In genomic region chr5:55850839-55851674, GRCh38 we compare ENCODE assay signal across 10 cellular contexts. TPM values are rescaled to one million over a fixed set of nuclear protein-coding genes. Genes with fewer than 3 reads are reported as not detected.
DNase-seq lines count a peak whose midpoint lies in the region; ATAC-seq, FAIRE-seq and TF ChIP-seq lines count a peak whose summit lies in the region.
"Had no signal": no experiment of that assay in that cellular context is flagged by ENCODE, and none has a peak within 500 bp of the region (broad histone marks: within the 10 kb centered on the region; RNA-seq: fewer than 3 reads in every experiment).

Gene IL31RA (plus strand): TSS chr5:55851357. CDS start chr5:55851571, 214 bp downstream.

- no peak within 1 kb of the TSS for H3K9ac ChIP-seq in HepG2 (ENCODE audit: insufficient read depth, low read depth, low read length)

- in situ Hi-C loops in HepG2 (cut with HindIII; ENCODE audit: extremely low pct_ligation_motif_present, low pct_unique_long_range_greater_than_20kb) = no loop called here

- no peaks in the 10 kb centered on the region for H3K4me1 ChIP-seq in HepG2 (ENCODE audit: insufficient read depth, low read length)
- H3K4me1 ChIP-seq in right lobe of liver = no peaks in the 10 kb centered on the region
- peaks cover 31% of the 10 kb centered on the region for H3K4me1 ChIP-seq in SJSA1 (replicated peaks)

- FAIRE-seq in HepG2 (lab: Jason Lieb, UNC) (no peak), GM12892 (lab: Jason Lieb, UNC) (no peak)

- TF ChIP-seq CTCF in HepG2 (CRISPR knock-in tag; IDR thresholded peaks at IDR 0.05) = no peak
- no peak for TF ChIP-seq CTCF in right lobe of liver (IDR thresholded peaks at IDR 0.05)
- TF ChIP-seq CTCF in fibroblast of villous mesenchyme (IDR thresholded peaks at IDR 0.05; ENCODE audit: insufficient read depth, low read depth, low read length) = no peak

- no peaks in the 10 kb centered on the region for H3K79me2 ChIP-seq in HepG2 (ENCODE audit: insufficient read depth, low read length)

- no peak for TF ChIP-seq POLR2A in HepG2 (IDR thresholded peaks at IDR 0.05; ENCODE audit: insufficient read depth in 1 of 2, low read depth in 2 of 2, low read length in 2 of 2)
- TF ChIP-seq POLR2A in right lobe of liver (IDR thresholded peaks at IDR 0.05) = no peak
- TF ChIP-seq POLR2A in GM12892 (IDR thresholded peaks at IDR 0.05; ENCODE audit: low read depth, low read length) = no peak

- no peak within 1 kb of the TSS for H2AFZ ChIP-seq in HepG2 (ENCODE audit: low read length)

- H3K9me3 ChIP-seq in HepG2 (ENCODE audit: low read length) = no peaks in the 10 kb centered on the region
- no peaks in the 10 kb centered on the region for H3K9me3 ChIP-seq in right lobe of liver
- no peaks in the 10 kb centered on the region for H3K9me3 ChIP-seq in SJSA1 (replicated peaks)

- H3K36me3 ChIP-seq in HepG2 (replicated peaks in 1 of 2; ENCODE audit: control insufficient read depth in 1 of 2, insufficient read depth in 2 of 2, low read length in 2 of 2) (no peaks in the 10 kb centered on the region), right lobe of liver (no peaks in the 10 kb centered on the region), SJSA1 (no peaks in the 10 kb centered on the region)

- ATAC-seq in HepG2 (peak; percentile 46; the same call in 1 of the 3 replicates), right lobe of liver (no peak)

- no peak within 1 kb of the TSS for H3K4me2 ChIP-seq in HepG2 (ENCODE audit: low read depth, low read length)

- peak; percentile 11 for DNase-seq in HepG2 (ENCODE audit: low spot score)
- DNase-seq in right lobe of liver = no peak
- DNase-seq in SJSA1 (ENCODE audit: low read depth in 1 of 2, low spot score in 2 of 2) = peak; percentile 64 to 85
- DNase-seq in fibroblast of villous mesenchyme (ENCODE audit: low read depth) = peak; percentile 87
- no peak for DNase-seq in stimulated activated CD4-positive, alpha-beta T cell treated with anti-CD3 and anti-CD28 coated beads, Interleukin-12 subunit alpha, Interleukin-12 subunit beta, amount 100 ng/mL, for 4 hours
- DNase-seq in DMS153 treated with DMSO at 0.1 percent for 48 hours (lab: John Stamatoyannopoulos, UW; ENCODE audit: unreplicated experiment) = no peak
- no peak for DNase-seq in GM19240 (ENCODE audit: insufficient read length, low spot score)
- no peak for DNase-seq in GM12892 (ENCODE audit: insufficient read length)
- DNase-seq: activated B cell treated with CpG ODN at 0.5 μM for 24 hours had no signal

- no peaks in the 10 kb centered on the region for H4K20me1 ChIP-seq in HepG2 (ENCODE audit: insufficient read depth, low read length)

- H3K4me3 ChIP-seq in HepG2 (replicated peaks in 1 of 3; ENCODE audit: insufficient read depth in 1 of 3, low read depth in 2 of 3, low read length in 3 of 3) (no peak within 1 kb of the TSS), right lobe of liver (no peak within 1 kb of the TSS), SJSA1 (peak within 1 kb of the TSS; percentile 36), fibroblast of villous mesenchyme (ENCODE audit: low read depth, low read length) (peak within 1 kb of the TSS; percentile 13)

- POLR2A ChIA-PET in HepG2 (lab: Yijun Ruan, JAX) = no interaction called here

- no peak for TF ChIP-seq RAD21 in HepG2 (CRISPR knock-in tag; IDR thresholded peaks at IDR 0.05)

- WGBS in HepG2 (ENCODE audit: low lambda C conversion rate) = 47% methylated on average over 10 of the region's 10 CpGs
- WGBS in right lobe of liver (ENCODE audit: insufficient coverage, low coverage, low lambda C conversion rate, missing lambda C conversion rate) = 93% methylated on average over 10 of the region's 10 CpGs

- peaks cover 0 to 3% of the 10 kb centered on the region in 2 experiments; a peak in 2 of 5 replicates for H3K27me3 ChIP-seq in HepG2 (ENCODE audit: control insufficient read depth in 1 of 2, insufficient read depth in 2 of 2, low read length in 2 of 2)
- no peaks in the 10 kb centered on the region for H3K27me3 ChIP-seq in right lobe of liver
- no peaks in the 10 kb centered on the region for H3K27me3 ChIP-seq in SJSA1 (replicated peaks)

- TF ChIP-seq EP300 in HepG2 (IDR thresholded peaks at IDR 0.05; ENCODE audit: low read depth in 2 of 2, low read length in 2 of 2) = no peak
- no peak for TF ChIP-seq EP300 in HepG2 (CRISPR knock-in tag; IDR thresholded peaks at IDR 0.05; ENCODE audit: borderline replicate concordance)

- BruUV-seq in HepG2 (replicated peaks; lab: Mats Ljungman, UMichigan) = no TSS peak

- H3K27ac ChIP-seq in HepG2 (ENCODE audit: extremely low read length, insufficient read depth, low read length) (no peak within 1 kb of the TSS), right lobe of liver (no peak within 1 kb of the TSS), SJSA1 (peak within 1 kb of the TSS; percentile 87)

- CTCF ChIA-PET in HepG2 (lab: Yijun Ruan, JAX; ENCODE audit: low intra/inter-chr PET ratio, low total read pairs) = no interaction called here

- intact Hi-C loops in HepG2 (cut with micrococcal nuclease; ENCODE audit: unreplicated experiment) = no loop called here
- intact Hi-C loops in right lobe of liver (cut with DNase I) = no loop called here

TF ChIP-seq in HepG2, 621 proteins besides CTCF, POLR2A, EP300 and RAD21:
- no peak for TF ChIP-seq HDAC1 (CRISPR knock-in tag; IDR thresholded peaks at IDR 0.05)
- no peak for TF ChIP-seq ELF1 (CRISPR knock-in tag; IDR thresholded peaks at IDR 0.05)
- TF ChIP-seq SNAPC5 (CRISPR knock-in tag; IDR thresholded peaks at IDR 0.05; ENCODE audit: borderline replicate concordance) = no peak
- TF ChIP-seq YY1 (IDR thresholded peaks at IDR 0.05; ENCODE audit: insufficient read depth, insufficient replicate concordance, low read depth, low read length) = no peak
- TF ChIP-seq ZNF616 (CRISPR knock-in tag; IDR thresholded peaks at IDR 0.05; ENCODE audit: low read depth) = no peak
- TF ChIP-seq DPF2 (CRISPR knock-in tag; IDR thresholded peaks at IDR 0.05; ENCODE audit: borderline replicate concordance, low read depth) = no peak
- TF ChIP-seq HMG20B (CRISPR knock-in tag; conservative IDR thresholded peaks at IDR 0.05) = no peak
- TF ChIP-seq MTERF4 (CRISPR knock-in tag; IDR thresholded peaks at IDR 0.05) = no peak
- no peak for TF ChIP-seq ZMAT5 (CRISPR knock-in tag; IDR thresholded peaks at IDR 0.05; ENCODE audit: borderline replicate concordance, low read depth)
- TF ChIP-seq ZSCAN21 (CRISPR knock-in tag; IDR thresholded peaks at IDR 0.05; ENCODE audit: borderline replicate concordance) = no peak
- TF ChIP-seq MED13 (CRISPR knock-in tag; IDR thresholded peaks at IDR 0.05) = no peak
- TF ChIP-seq MIXL1 (CRISPR knock-in tag; IDR thresholded peaks at IDR 0.05) = no peak
- no peak for TF ChIP-seq MAF1 (CRISPR knock-in tag; IDR thresholded peaks at IDR 0.05; ENCODE audit: borderline replicate concordance)
- TF ChIP-seq RFX1 (IDR thresholded peaks at IDR 0.05) = no peak
- TF ChIP-seq CEBPG (CRISPR knock-in tag; IDR thresholded peaks at IDR 0.05) = no peak
- peak; percentile 26; the same call in 1 of the 2 replicates for TF ChIP-seq CEBPB (IDR thresholded peaks at IDR 0.05; ENCODE audit: borderline replicate concordance, low read depth, low read length)
- TF ChIP-seq FOSL2 (CRISPR knock-in tag; IDR thresholded peaks at IDR 0.05) = peak; percentile 43; the same call in 1 of the 2 replicates

RNA-seq across cellular contexts. Expression of gene IL31RA, which starts in this region (rescaled TPM):
- total RNA-seq in HepG2 (2016; rRNA removed; fragmentation: Illumina TruSeq; extraction: Trizol) (not detected in 2 replicates), right lobe of liver (not detected), fibroblast of villous mesenchyme (0.43 and 0.64 TPM in 2 replicates)
- total RNA-seq in HepG2 (2016; cell fraction: cytosol; rRNA removed; fragmentation: Illumina TruSeq; extraction: Trizol; ENCODE audit: low read depth) = not detected in 2 replicates
- total RNA-seq in HepG2 (2016; cell fraction: insoluble cytoplasmic fraction; rRNA removed; fragmentation: Illumina TruSeq; extraction: Trizol) = 0.06 and 0.07 TPM in 2 replicates
- total RNA-seq in HepG2 (2016; cell fraction: membrane; rRNA removed; fragmentation: Illumina TruSeq; extraction: Trizol) = not detected in 2 replicates
- total RNA-seq in HepG2 (2016; cell fraction: nucleus; rRNA removed; fragmentation: Illumina TruSeq; extraction: Trizol) = not detected in 2 replicates
- 0.05 TPM in 1 of 2 replicates, not detected in the other for polyA plus RNA-seq in HepG2 (2011; rRNA removed)
- polyA plus RNA-seq in HepG2 (2011; cell fraction: cytosol; rRNA removed) = 0.06 TPM in 1 of 2 replicates, not detected in the other
- polyA plus RNA-seq in HepG2 (2011; cell fraction: nucleus; rRNA removed) = not detected in 2 replicates
- 0.11 TPM in 1 of 2 replicates, not detected in the other for polyA plus RNA-seq in HepG2 (2012)
- not detected in 2 replicates for polyA plus RNA-seq in HepG2 (2016; cell fraction: cytosol; fragmentation: Illumina TruSeq; extraction: Trizol; ENCODE audit: low read depth)
- polyA plus RNA-seq in HepG2 (2016; cell fraction: insoluble cytoplasmic fraction; fragmentation: Illumina TruSeq; extraction: Trizol; ENCODE audit: low read depth) = not detected in 2 replicates
- polyA plus RNA-seq in HepG2 (2016; cell fraction: membrane; fragmentation: Illumina TruSeq; extraction: Trizol; ENCODE audit: low read depth) = not detected in 2 replicates
- polyA plus RNA-seq in HepG2 (2016; cell fraction: nucleus; fragmentation: Illumina TruSeq; extraction: Trizol; ENCODE audit: insufficient read depth, low read depth) = not detected in 2 replicates
- not detected in 2 replicates for polyA minus RNA-seq in HepG2 (2011; rRNA and poly(A)+ RNA removed; ENCODE audit: low replicate concordance)
- not detected in 2 replicates for polyA minus RNA-seq in HepG2 (2011; cell fraction: cytosol; rRNA and poly(A)+ RNA removed)
- polyA minus RNA-seq in HepG2 (2011; cell fraction: nucleus; rRNA and poly(A)+ RNA removed) = not detected in 2 replicates
- 6.8 and 8.9 TPM in 2 replicates for total RNA-seq in SJSA1 (2014; rRNA removed; shearing (Covaris generic))
- not detected for polyA plus RNA-seq in GM12892 (2012; ENCODE audit: missing spikeins)
- total RNA-seq: activated B cell treated with CpG ODN at 0.5 μM for 24 hours, subcutaneous adipose tissue had no signal

Comparison
In these comparisons a context has a peak if more than half of its experiments do, and no peak if none do; other contexts are left out.
1. Peak in DNase-seq and ATAC-seq in HepG2; RNA of the gene not detected or under 1 TPM.
2. Peak in DNase-seq and H3K4me3 ChIP-seq in fibroblast of villous mesenchyme; RNA of the gene not detected or under 1 TPM.
3. DNase-seq: peak in SJSA1 (2 of 2); none in right lobe of liver (0 of 3), stimulated activated CD4-positive, alpha-beta T cell treated with anti-CD3 and anti-CD28 coated beads, Interleukin-12 subunit alpha, Interleukin-12 subunit beta, amount 100 ng/mL, for 4 hours (single experiment), DMS153 treated with DMSO at 0.1 percent for 48 hours (single experiment), GM19240 (single experiment) and GM12892 (single experiment).